ENCODE assay signal across 1 cellular context in the genomic region with DNA sequence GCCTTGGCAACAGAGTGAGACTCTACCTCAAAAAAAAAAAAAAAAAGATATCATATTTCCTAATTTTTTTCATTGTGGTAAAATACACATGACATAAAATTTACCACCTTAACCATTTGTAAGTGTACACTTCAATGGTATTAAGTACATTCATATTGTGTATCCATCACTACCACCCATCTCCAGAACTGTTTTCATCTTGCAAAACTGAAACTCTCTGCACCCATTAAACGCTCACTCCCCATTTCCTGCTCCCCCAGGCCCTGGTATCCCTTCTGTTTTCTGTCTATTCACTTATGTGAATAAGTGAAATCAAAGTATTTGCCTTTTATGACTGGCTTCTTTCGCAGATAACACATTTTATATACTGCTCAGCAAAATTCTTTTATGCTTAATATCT.
TF ChIP-seq lines count a peak whose summit lies in the region.

No MANE protein-coding gene starts in this region.

TF ChIP-seq in HepG2, 621 proteins besides CTCF, POLR2A, EP300 and RAD21:
- TF ChIP-seq, protein P1, sequence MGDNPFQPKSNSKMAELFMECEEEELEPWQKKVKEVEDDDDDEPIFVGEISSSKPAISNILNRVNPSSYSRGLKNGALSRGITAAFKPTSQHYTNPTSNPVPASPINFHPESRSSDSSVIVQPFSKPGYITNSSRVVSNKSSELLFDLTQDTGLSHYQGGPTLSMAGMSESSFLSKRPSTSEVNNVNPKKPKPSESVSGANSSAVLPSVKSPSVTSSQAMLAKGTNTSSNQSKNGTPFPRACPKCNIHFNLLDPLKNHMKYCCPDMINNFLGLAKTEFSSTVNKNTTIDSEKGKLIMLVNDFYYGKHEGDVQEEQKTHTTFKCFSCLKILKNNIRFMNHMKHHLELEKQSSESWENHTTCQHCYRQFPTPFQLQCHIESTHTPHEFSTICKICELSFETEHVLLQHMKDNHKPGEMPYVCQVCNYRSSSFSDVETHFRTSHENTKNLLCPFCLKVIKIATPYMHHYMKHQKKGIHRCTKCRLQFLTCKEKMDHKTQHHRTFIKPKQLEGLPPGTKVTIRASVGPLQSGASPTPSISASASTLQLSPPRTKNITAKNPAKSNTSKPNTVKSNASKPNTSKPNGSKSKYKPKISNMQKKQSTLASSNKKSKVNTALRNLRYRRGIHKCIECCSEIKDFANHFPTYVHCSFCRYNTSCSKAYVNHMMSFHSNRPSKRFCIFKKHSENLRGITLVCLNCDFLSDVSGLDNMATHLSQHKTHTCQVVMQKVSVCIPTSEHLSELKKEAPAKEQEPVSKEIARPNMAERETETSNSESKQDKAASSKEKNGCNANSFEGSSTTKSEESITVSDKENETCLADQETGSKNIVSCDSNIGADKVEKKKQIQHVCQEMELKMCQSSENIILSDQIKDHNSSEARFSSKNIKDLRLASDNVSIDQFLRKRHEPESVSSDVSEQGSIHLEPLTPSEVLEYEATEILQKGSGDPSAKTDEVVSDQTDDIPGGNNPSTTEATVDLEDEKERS (CRISPR knock-in tag; IDR thresholded peaks at IDR 0.05): no peak
- TF ChIP-seq NFYB (CRISPR knock-in tag; IDR thresholded peaks at IDR 0.05) (no peak), GLI4 (CRISPR knock-in tag; IDR thresholded peaks at IDR 0.05; ENCODE audit: borderline replicate concordance) (no peak), MAFK (conservative IDR thresholded peaks at IDR 0.05 in 1 of 2, IDR thresholded peaks at IDR 0.05 in 1 of 2; ENCODE audit: low read length in 2 of 2) (0 out of 4 replicates have a peak, but pooled peaks of 1 of the 2 experiments have one; percentile 24), ATF7-NPFF (CRISPR knock-in tag; IDR thresholded peaks at IDR 0.05; ENCODE audit: low read depth) (no peak)
